ENCODE assay signal across 1 cellular context in genomic region chr9:18238254-18238653, GRCh38.
A peak's percentile ranks its signal among the peaks of the same experiment; 100 is the strongest.
TF ChIP-seq lines count a peak whose summit lies in the region.

No MANE protein-coding gene starts in this region.

TF ChIP-seq in IMR-90, 13 proteins besides CTCF, POLR2A, EP300 and RAD21 (continued from another document):
- TF ChIP-seq ELK1 (IDR thresholded peaks at IDR 0.05; ENCODE audit: borderline replicate concordance, low read depth, low read length): no peak
- no peak for TF ChIP-seq RCOR1 (IDR thresholded peaks at IDR 0.05; ENCODE audit: insufficient replicate concordance, low read length)
- no peak for TF ChIP-seq SMC3 (IDR thresholded peaks at IDR 0.05; ENCODE audit: low read depth, low read length)
- peak; percentile 64; the same call in 1 of the 2 replicates for TF ChIP-seq CEBPB (IDR thresholded peaks at IDR 0.05; ENCODE audit: low read depth, low read length)
- TF ChIP-seq FOS (IDR thresholded peaks at IDR 0.05; ENCODE audit: low read depth, low read length): peak; percentile 39; the same call in 1 of the 2 replicates
- 0 out of 2 replicates have a peak, but pooled peaks have one; percentile 36 for TF ChIP-seq RFX5 (IDR thresholded peaks at IDR 0.05; ENCODE audit: low read depth, low read length)
- no peak for TF ChIP-seq USF2 (IDR thresholded peaks at IDR 0.05; ENCODE audit: low read depth, low read length)
- TF ChIP-seq NFE2L2 (IDR thresholded peaks at IDR 0.05; ENCODE audit: low read depth, low read length): 0 out of 2 replicates have a peak, but pooled peaks have one; percentile 27
- TF ChIP-seq MAFK (IDR thresholded peaks at IDR 0.05; ENCODE audit: low read depth, low read length): no peak
- TF ChIP-seq BHLHE40 (IDR thresholded peaks at IDR 0.05; ENCODE audit: low read depth, low read length): no peak; the same call in 1 of the 2 replicates
